17 cellular contexts compared by ENCODE assay signal in genomic region chr2:165057308-165057707, GRCh38.
DNase-seq lines count a peak whose midpoint lies in the region; ATAC-seq and TF ChIP-seq lines count a peak whose summit lies in the region.
"Had no signal": no experiment of that assay in that cellular context is flagged by ENCODE, and none has a peak within 500 bp of the region (broad histone marks: within the 10 kb centered on the region; RNA-seq: fewer than 3 reads in every experiment).

No MANE protein-coding gene starts in this region.

- H3F3A ChIP-seq in Loucy (ENCODE audit: low read depth) = peaks cover 4% of the 10 kb centered on the region; the same call in 1 of the 2 replicates

- DNase-seq in testis = no peak
- DNase-seq in activated T-cell treated with anti-CD3 and anti-CD28 coated beads, Interleukin-2, amount 50 U/mL, for 4 hours = no peak
- DNase-seq in NCI-H187 (lab: John Stamatoyannopoulos, UW) = no peak
- DNase-seq: AML-193; Caco-2; Calu3; CD4-positive, alpha-beta T cell; CD8-positive, alpha-beta T cell; DMS79 treated with DMSO at 0.1 percent for 48 hours; GF-D8 had no signal

- H3K36me3 Mint-ChIP-seq in activated T-cell treated with anti-CD3 and anti-CD28 coated beads, Interleukin-2, amount 50 U/mL, for 4 hours (ENCODE audit: insufficient read depth) = no peaks in the 10 kb centered on the region
- H3K36me3 Mint-ChIP-seq: CD8-positive, alpha-beta T cell had no signal

- H3K4me1 Mint-ChIP-seq in activated T-cell treated with anti-CD3 and anti-CD28 coated beads, Interleukin-2, amount 50 U/mL, for 4 hours (ENCODE audit: low read depth) = peaks cover 1% of the 10 kb centered on the region
- H3K4me1 Mint-ChIP-seq: B cell had no signal

- intact Hi-C loops in testis (cut with DNase I; ENCODE audit: low total_unique reads) = no loop called here

- no peaks in the 10 kb centered on the region for H3K27me3 Mint-ChIP-seq in activated T-cell treated with anti-CD3 and anti-CD28 coated beads, Interleukin-2, amount 50 U/mL, for 4 hours (ENCODE audit: low read depth)
- H3K27me3 Mint-ChIP-seq: B cell; CD4-positive, alpha-beta T cell had no signal

- TF ChIP-seq CTCF in KMS-11 (conservative IDR thresholded peaks at IDR 0.05; ENCODE audit: low read depth, low read length) (no peak), Loucy (conservative IDR thresholded peaks at IDR 0.05; ENCODE audit: low read length) (no peak), testis (IDR thresholded peaks at IDR 0.05) (no peak)

- no peaks in the 10 kb centered on the region for H3K36me3 ChIP-seq in KMS-11 (ENCODE audit: insufficient read depth)
- no peaks in the 10 kb centered on the region for H3K36me3 ChIP-seq in Loucy (ENCODE audit: insufficient read depth, low read length)
- H3K36me3 ChIP-seq in testis (ENCODE audit: low read depth, missing control alignments) = no peaks in the 10 kb centered on the region
- H3K36me3 ChIP-seq: BLaER1 treated with 17β-estradiol and CSF1 and Interleukin-3, amounts not matched to agents 10 nM and 100 nM had no signal

- H3K79me2 ChIP-seq in KMS-11 (ENCODE audit: insufficient read depth, low read depth) = no peaks in the 10 kb centered on the region
- no peaks in the 10 kb centered on the region for H3K79me2 ChIP-seq in Loucy (ENCODE audit: insufficient read depth, low read length)

- no peak for TF ChIP-seq POLR2A in testis (IDR thresholded peaks at IDR 0.05)

- H3K9me3 ChIP-seq in Loucy (ENCODE audit: insufficient read depth, low read depth, low read length) (no peaks in the 10 kb centered on the region), testis (no peaks in the 10 kb centered on the region)
- H3K9me3 ChIP-seq: A549; BLaER1 treated with 17β-estradiol and CSF1 and Interleukin-3, amounts not matched to agents 10 nM and 100 nM; Caco-2 had no signal

- H3K9ac ChIP-seq in KMS-11 = no peak overlapping the region
- peak overlapping the region; percentile 41 for H3K9ac ChIP-seq in Loucy (ENCODE audit: low read depth, low read length, poor library complexity, severe bottlenecking)
- H3K9ac ChIP-seq: BLaER1 treated with 17β-estradiol and CSF1 and Interleukin-3, amounts not matched to agents 10 nM and 100 nM had no signal

- ATAC-seq in activated T-cell treated with anti-CD3 and anti-CD28 coated beads, Interleukin-2, amount 50 U/mL, for 4 hours = no peak
- ATAC-seq: A549; CD8-positive, alpha-beta T cell had no signal

- no peaks in the 10 kb centered on the region for H3K9me3 Mint-ChIP-seq in activated T-cell treated with anti-CD3 and anti-CD28 coated beads, Interleukin-2, amount 50 U/mL, for 4 hours
- H3K9me3 Mint-ChIP-seq: CD4-positive, alpha-beta T cell; CD8-positive, alpha-beta T cell had no signal

- H3K4me1 ChIP-seq in KMS-11 (ENCODE audit: low read depth, poor library complexity, severe bottlenecking) (peaks cover 67% of the 10 kb centered on the region), Loucy (ENCODE audit: insufficient read depth, low read length, poor library complexity, severe bottlenecking) (peaks cover 67% of the 10 kb centered on the region), testis (peaks cover 20% of the 10 kb centered on the region)
- H3K4me1 ChIP-seq: A549; BLaER1 treated with 17β-estradiol and CSF1 and Interleukin-3, amounts not matched to agents 10 nM and 100 nM had no signal

- H3K4me3 ChIP-seq in KMS-11 (IDR thresholded peaks at IDR 0.05; ENCODE audit: insufficient read depth, low read depth, low read length) (no peak overlapping the region), Loucy (ENCODE audit: low read length, poor library complexity, severe bottlenecking) (no peak overlapping the region), testis (no peak overlapping the region)
- H3K4me3 ChIP-seq: A549; BLaER1 treated with 17β-estradiol and CSF1 and Interleukin-3, amounts not matched to agents 10 nM and 100 nM had no signal

- H3K4me2 ChIP-seq in KMS-11 = no peak overlapping the region
- H3K4me2 ChIP-seq in Loucy (ENCODE audit: low read depth, low read length, poor library complexity, severe bottlenecking) = no peak overlapping the region
- H3K4me2 ChIP-seq: A549; BLaER1 treated with 17β-estradiol and CSF1 and Interleukin-3, amounts not matched to agents 10 nM and 100 nM had no signal

- H3K27me3 ChIP-seq in KMS-11 (ENCODE audit: insufficient read depth, low read depth) (no peaks in the 10 kb centered on the region), Loucy (ENCODE audit: insufficient read depth, low read length, poor library complexity, severe bottlenecking) (no peaks in the 10 kb centered on the region), testis (no peaks in the 10 kb centered on the region)
- H3K27me3 ChIP-seq: BLaER1 treated with 17β-estradiol and CSF1 and Interleukin-3, amounts not matched to agents 10 nM and 100 nM had no signal

- H4K20me1 ChIP-seq in KMS-11 (ENCODE audit: insufficient read depth) (no peaks in the 10 kb centered on the region), Loucy (ENCODE audit: insufficient read depth, low read length, poor library complexity, severe bottlenecking) (no peaks in the 10 kb centered on the region)
- H4K20me1 ChIP-seq: BLaER1 treated with 17β-estradiol and CSF1 and Interleukin-3, amounts not matched to agents 10 nM and 100 nM had no signal

- H2AFZ ChIP-seq in KMS-11 (ENCODE audit: low read depth) = no peak overlapping the region
- no peak overlapping the region for H2AFZ ChIP-seq in Loucy (ENCODE audit: low read length)

- H3K4me3 Mint-ChIP-seq in activated T-cell treated with anti-CD3 and anti-CD28 coated beads, Interleukin-2, amount 50 U/mL, for 4 hours = no peak overlapping the region
- H3K4me3 Mint-ChIP-seq: B cell; CD4-positive, alpha-beta T cell; CD8-positive, alpha-beta T cell had no signal

- no peaks in the 10 kb centered on the region for H3K9me2 ChIP-seq in Loucy (replicated peaks; ENCODE audit: low read depth, low read length)

- WGBS in testis, 2 donors = 51 to 60% methylated on average over 1 of the region's 1 CpG

- peak overlapping the region; percentile 59; the same call in 1 of the 2 replicates for H3K27ac ChIP-seq in KMS-11
- peak overlapping the region; percentile 66 to 70 for H3K27ac ChIP-seq in testis
- H3K27ac ChIP-seq: 22Rv1; A549; BLaER1 treated with 17β-estradiol and CSF1 and Interleukin-3, amounts not matched to agents 10 nM and 100 nM; C4-2B had no signal
